ENCODE assay signal across 1 cellular context in the genomic region with DNA sequence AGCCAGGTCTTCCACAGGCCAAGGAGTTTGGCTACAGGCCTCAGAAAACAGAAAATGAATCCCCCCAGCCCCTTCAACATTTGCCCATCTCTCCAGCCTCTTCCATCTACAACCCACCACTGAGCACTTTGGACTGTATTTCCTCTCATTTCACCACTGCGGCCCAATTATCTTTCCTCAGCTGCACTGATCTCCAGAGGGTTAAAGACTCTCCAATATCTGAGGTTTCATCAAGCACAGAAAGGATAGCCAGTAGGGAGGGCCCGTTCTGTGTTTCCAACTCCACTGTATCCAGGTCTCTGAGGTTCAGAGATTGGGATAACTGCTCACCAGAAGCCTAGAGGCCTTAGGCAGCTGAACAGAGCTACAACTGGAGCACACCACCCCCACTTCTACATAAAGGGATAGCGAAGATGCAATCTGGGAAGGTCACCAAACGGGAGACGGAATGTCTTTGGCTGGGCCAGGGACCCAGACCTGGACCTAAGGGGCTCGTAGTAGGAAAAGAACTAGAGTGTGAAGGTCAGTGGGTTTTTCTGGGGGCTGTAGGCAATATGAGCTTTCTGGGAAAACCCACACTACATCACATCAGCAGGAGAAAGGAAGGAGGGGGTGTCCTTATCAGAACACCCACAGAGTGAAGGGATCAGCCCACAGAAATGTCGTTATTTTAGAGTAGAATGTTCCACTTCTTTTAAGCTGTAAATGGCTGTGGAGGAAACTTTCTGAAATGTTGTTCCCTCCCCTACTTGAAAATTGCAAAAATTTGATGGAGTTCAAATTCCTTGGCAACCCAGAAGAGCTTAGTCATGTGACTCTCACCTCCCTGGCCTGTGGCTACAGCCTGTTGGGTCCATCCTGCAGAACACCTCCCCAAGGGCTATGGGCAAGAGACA.
TF ChIP-seq lines count a peak whose summit lies in the region.

No MANE protein-coding gene starts in this region.

TF ChIP-seq in K562, 482 proteins besides CTCF, POLR2A, EP300 and RAD21 (continued from another document and continues in another):
- TF ChIP-seq ZNF224 (CRISPR knock-in tag; IDR thresholded peaks at IDR 0.05) (no peak), ETV5 (CRISPR knock-in tag; IDR thresholded peaks at IDR 0.05; ENCODE audit: low read depth) (peak; percentile 19; the same call in 1 of the 2 replicates), MYBL2 (IDR thresholded peaks at IDR 0.05; ENCODE audit: low read depth) (no peak), MYBL2 (CRISPR knock-in tag; IDR thresholded peaks at IDR 0.05; ENCODE audit: borderline replicate concordance) (no peak), SMARCA4 (IDR thresholded peaks at IDR 0.05) (peak; percentile 63; the same call in 1 of the 2 replicates), PURB (CRISPR knock-in tag; IDR thresholded peaks at IDR 0.05; ENCODE audit: low read depth) (no peak), NCOA2 (IDR thresholded peaks at IDR 0.05; ENCODE audit: partially characterized antibody in 2 of 2) (no peak), GATA2 (CRISPR knock-in tag; IDR thresholded peaks at IDR 0.05) (peak; percentile 44; the same call in 1 of the 2 replicates), TOE1 (IDR thresholded peaks at IDR 0.05; ENCODE audit: borderline replicate concordance) (peak; percentile 91), TOE1 (CRISPR knock-in tag; IDR thresholded peaks at IDR 0.05; ENCODE audit: borderline replicate concordance, low read depth) (no peak), ARID1B (IDR thresholded peaks at IDR 0.05) (peak; percentile 87), KLF16 (IDR thresholded peaks at IDR 0.05) (peak; percentile 64), CHCHD3 (CRISPR knock-in tag; IDR thresholded peaks at IDR 0.05) (no peak), PHF21A (IDR thresholded peaks at IDR 0.05; ENCODE audit: borderline replicate concordance, low read depth) (no peak), HNRNPK (IDR thresholded peaks at IDR 0.05; ENCODE audit: low read depth, low read length, poor library complexity, severe bottlenecking) (no peak), KAT8 (IDR thresholded peaks at IDR 0.05; ENCODE audit: low read depth) (no peak), BCL6 (CRISPR knock-in tag; IDR thresholded peaks at IDR 0.05) (no peak), EGR1 (conservative IDR thresholded peaks at IDR 0.05) (peak; percentile 95), ZNF316 (IDR thresholded peaks at IDR 0.05) (0 out of 2 replicates have a peak, but pooled peaks have one; percentile 9), HMGN3 (IDR thresholded peaks at IDR 0.05; ENCODE audit: borderline replicate concordance, extremely low read depth, insufficient read length, low read depth, low read length) (no peak), TCF3 (CRISPR knock-in tag; IDR thresholded peaks at IDR 0.05) (peak; percentile 82), CBX1 (IDR thresholded peaks at IDR 0.05; ENCODE audit: low read depth) (no peak), ZNF584 (CRISPR knock-in tag; IDR thresholded peaks at IDR 0.05; ENCODE audit: low read depth) (no peak), MBD2 (IDR thresholded peaks at IDR 0.05; ENCODE audit: borderline replicate concordance, low read depth) (peak; percentile 70; the same call in 1 of the 2 replicates)
- TF ChIP-seq, protein P1, sequence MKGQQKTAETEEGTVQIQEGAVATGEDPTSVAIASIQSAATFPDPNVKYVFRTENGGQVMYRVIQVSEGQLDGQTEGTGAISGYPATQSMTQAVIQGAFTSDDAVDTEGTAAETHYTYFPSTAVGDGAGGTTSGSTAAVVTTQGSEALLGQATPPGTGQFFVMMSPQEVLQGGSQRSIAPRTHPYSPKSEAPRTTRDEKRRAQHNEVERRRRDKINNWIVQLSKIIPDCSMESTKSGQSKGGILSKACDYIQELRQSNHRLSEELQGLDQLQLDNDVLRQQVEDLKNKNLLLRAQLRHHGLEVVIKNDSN (CRISPR knock-in tag; IDR thresholded peaks at IDR 0.05) = peak; percentile 63
- TF ChIP-seq, protein P2, sequence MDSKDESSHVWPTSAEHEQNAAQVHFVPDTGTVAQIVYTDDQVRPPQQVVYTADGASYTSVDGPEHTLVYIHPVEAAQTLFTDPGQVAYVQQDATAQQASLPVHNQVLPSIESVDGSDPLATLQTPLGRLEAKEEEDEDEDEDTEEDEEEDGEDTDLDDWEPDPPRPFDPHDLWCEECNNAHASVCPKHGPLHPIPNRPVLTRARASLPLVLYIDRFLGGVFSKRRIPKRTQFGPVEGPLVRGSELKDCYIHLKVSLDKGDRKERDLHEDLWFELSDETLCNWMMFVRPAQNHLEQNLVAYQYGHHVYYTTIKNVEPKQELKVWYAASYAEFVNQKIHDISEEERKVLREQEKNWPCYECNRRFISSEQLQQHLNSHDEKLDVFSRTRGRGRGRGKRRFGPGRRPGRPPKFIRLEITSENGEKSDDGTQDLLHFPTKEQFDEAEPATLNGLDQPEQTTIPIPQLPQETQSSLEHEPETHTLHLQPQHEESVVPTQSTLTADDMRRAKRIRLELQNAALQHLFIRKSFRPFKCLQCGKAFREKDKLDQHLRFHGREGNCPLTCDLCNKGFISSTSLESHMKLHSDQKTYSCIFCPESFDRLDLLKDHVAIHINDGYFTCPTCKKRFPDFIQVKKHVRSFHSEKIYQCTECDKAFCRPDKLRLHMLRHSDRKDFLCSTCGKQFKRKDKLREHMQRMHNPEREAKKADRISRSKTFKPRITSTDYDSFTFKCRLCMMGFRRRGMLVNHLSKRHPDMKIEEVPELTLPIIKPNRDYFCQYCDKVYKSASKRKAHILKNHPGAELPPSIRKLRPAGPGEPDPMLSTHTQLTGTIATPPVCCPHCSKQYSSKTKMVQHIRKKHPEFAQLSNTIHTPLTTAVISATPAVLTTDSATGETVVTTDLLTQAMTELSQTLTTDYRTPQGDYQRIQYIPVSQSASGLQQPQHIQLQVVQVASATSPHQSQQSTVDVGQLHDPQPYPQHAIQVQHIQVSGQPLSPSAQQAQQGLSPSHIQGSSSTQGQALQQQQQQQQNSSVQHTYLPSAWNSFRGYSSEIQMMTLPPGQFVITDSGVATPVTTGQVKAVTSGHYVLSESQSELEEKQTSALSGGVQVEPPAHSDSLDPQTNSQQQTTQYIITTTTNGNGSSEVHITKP (IDR thresholded peaks at IDR 0.05; ENCODE audit: partially characterized antibody) = peak; percentile 86
- TF ChIP-seq, protein P3, sequence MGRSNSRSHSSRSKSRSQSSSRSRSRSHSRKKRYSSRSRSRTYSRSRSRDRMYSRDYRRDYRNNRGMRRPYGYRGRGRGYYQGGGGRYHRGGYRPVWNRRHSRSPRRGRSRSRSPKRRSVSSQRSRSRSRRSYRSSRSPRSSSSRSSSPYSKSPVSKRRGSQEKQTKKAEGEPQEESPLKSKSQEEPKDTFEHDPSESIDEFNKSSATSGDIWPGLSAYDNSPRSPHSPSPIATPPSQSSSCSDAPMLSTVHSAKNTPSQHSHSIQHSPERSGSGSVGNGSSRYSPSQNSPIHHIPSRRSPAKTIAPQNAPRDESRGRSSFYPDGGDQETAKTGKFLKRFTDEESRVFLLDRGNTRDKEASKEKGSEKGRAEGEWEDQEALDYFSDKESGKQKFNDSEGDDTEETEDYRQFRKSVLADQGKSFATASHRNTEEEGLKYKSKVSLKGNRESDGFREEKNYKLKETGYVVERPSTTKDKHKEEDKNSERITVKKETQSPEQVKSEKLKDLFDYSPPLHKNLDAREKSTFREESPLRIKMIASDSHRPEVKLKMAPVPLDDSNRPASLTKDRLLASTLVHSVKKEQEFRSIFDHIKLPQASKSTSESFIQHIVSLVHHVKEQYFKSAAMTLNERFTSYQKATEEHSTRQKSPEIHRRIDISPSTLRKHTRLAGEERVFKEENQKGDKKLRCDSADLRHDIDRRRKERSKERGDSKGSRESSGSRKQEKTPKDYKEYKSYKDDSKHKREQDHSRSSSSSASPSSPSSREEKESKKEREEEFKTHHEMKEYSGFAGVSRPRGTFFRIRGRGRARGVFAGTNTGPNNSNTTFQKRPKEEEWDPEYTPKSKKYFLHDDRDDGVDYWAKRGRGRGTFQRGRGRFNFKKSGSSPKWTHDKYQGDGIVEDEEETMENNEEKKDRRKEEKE (IDR thresholded peaks at IDR 0.05; ENCODE audit: borderline replicate concordance in 1 of 2, control insufficient read depth in 1 of 2, low read depth in 2 of 2, low read length in 1 of 2) = no peak
- TF ChIP-seq, protein P4, sequence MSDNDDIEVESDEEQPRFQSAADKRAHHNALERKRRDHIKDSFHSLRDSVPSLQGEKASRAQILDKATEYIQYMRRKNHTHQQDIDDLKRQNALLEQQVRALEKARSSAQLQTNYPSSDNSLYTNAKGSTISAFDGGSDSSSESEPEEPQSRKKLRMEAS (CRISPR knock-in tag; IDR thresholded peaks at IDR 0.05) = no peak
- TF ChIP-seq, protein P5, sequence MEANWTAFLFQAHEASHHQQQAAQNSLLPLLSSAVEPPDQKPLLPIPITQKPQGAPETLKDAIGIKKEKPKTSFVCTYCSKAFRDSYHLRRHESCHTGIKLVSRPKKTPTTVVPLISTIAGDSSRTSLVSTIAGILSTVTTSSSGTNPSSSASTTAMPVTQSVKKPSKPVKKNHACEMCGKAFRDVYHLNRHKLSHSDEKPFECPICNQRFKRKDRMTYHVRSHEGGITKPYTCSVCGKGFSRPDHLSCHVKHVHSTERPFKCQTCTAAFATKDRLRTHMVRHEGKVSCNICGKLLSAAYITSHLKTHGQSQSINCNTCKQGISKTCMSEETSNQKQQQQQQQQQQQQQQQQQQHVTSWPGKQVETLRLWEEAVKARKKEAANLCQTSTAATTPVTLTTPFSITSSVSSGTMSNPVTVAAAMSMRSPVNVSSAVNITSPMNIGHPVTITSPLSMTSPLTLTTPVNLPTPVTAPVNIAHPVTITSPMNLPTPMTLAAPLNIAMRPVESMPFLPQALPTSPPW (CRISPR knock-in tag; IDR thresholded peaks at IDR 0.05) = peak; percentile 91
- TF ChIP-seq, protein P6, sequence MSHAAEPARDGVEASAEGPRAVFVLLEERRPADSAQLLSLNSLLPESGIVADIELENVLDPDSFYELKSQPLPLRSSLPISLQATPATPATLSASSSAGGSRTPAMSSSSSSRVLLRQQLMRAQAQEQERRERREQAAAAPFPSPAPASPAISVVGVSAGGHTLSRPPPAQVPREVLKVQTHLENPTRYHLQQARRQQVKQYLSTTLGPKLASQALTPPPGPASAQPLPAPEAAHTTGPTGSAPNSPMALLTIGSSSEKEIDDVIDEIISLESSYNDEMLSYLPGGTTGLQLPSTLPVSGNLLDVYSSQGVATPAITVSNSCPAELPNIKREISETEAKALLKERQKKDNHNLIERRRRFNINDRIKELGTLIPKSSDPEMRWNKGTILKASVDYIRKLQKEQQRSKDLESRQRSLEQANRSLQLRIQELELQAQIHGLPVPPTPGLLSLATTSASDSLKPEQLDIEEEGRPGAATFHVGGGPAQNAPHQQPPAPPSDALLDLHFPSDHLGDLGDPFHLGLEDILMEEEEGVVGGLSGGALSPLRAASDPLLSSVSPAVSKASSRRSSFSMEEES (CRISPR knock-in tag; IDR thresholded peaks at IDR 0.05) = peak; percentile 97
- TF ChIP-seq, protein P7, sequence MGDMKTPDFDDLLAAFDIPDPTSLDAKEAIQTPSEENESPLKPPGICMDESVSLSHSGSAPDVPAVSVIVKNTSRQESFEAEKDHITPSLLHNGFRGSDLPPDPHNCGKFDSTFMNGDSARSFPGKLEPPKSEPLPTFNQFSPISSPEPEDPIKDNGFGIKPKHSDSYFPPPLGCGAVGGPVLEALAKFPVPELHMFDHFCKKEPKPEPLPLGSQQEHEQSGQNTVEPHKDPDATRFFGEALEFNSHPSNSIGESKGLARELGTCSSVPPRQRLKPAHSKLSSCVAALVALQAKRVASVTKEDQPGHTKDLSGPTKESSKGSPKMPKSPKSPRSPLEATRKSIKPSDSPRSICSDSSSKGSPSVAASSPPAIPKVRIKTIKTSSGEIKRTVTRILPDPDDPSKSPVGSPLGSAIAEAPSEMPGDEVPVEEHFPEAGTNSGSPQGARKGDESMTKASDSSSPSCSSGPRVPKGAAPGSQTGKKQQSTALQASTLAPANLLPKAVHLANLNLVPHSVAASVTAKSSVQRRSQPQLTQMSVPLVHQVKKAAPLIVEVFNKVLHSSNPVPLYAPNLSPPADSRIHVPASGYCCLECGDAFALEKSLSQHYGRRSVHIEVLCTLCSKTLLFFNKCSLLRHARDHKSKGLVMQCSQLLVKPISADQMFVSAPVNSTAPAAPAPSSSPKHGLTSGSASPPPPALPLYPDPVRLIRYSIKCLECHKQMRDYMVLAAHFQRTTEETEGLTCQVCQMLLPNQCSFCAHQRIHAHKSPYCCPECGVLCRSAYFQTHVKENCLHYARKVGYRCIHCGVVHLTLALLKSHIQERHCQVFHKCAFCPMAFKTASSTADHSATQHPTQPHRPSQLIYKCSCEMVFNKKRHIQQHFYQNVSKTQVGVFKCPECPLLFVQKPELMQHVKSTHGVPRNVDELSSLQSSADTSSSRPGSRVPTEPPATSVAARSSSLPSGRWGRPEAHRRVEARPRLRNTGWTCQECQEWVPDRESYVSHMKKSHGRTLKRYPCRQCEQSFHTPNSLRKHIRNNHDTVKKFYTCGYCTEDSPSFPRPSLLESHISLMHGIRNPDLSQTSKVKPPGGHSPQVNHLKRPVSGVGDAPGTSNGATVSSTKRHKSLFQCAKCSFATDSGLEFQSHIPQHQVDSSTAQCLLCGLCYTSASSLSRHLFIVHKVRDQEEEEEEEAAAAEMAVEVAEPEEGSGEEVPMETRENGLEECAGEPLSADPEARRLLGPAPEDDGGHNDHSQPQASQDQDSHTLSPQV (IDR thresholded peaks at IDR 0.05) = peak; percentile 58; the same call in 1 of the 2 replicates
- TF ChIP-seq, protein P8, sequence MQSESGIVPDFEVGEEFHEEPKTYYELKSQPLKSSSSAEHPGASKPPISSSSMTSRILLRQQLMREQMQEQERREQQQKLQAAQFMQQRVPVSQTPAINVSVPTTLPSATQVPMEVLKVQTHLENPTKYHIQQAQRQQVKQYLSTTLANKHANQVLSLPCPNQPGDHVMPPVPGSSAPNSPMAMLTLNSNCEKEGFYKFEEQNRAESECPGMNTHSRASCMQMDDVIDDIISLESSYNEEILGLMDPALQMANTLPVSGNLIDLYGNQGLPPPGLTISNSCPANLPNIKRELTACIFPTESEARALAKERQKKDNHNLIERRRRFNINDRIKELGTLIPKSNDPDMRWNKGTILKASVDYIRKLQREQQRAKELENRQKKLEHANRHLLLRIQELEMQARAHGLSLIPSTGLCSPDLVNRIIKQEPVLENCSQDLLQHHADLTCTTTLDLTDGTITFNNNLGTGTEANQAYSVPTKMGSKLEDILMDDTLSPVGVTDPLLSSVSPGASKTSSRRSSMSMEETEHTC (IDR thresholded peaks at IDR 0.05) = peak; percentile 51; the same call in 1 of the 2 replicates
- TF ChIP-seq, protein P9, sequence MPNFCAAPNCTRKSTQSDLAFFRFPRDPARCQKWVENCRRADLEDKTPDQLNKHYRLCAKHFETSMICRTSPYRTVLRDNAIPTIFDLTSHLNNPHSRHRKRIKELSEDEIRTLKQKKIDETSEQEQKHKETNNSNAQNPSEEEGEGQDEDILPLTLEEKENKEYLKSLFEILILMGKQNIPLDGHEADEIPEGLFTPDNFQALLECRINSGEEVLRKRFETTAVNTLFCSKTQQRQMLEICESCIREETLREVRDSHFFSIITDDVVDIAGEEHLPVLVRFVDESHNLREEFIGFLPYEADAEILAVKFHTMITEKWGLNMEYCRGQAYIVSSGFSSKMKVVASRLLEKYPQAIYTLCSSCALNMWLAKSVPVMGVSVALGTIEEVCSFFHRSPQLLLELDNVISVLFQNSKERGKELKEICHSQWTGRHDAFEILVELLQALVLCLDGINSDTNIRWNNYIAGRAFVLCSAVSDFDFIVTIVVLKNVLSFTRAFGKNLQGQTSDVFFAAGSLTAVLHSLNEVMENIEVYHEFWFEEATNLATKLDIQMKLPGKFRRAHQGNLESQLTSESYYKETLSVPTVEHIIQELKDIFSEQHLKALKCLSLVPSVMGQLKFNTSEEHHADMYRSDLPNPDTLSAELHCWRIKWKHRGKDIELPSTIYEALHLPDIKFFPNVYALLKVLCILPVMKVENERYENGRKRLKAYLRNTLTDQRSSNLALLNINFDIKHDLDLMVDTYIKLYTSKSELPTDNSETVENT (CRISPR knock-in tag; IDR thresholded peaks at IDR 0.05) = no peak
